1 cellular context compared by ENCODE assay signal in the genomic region with DNA sequence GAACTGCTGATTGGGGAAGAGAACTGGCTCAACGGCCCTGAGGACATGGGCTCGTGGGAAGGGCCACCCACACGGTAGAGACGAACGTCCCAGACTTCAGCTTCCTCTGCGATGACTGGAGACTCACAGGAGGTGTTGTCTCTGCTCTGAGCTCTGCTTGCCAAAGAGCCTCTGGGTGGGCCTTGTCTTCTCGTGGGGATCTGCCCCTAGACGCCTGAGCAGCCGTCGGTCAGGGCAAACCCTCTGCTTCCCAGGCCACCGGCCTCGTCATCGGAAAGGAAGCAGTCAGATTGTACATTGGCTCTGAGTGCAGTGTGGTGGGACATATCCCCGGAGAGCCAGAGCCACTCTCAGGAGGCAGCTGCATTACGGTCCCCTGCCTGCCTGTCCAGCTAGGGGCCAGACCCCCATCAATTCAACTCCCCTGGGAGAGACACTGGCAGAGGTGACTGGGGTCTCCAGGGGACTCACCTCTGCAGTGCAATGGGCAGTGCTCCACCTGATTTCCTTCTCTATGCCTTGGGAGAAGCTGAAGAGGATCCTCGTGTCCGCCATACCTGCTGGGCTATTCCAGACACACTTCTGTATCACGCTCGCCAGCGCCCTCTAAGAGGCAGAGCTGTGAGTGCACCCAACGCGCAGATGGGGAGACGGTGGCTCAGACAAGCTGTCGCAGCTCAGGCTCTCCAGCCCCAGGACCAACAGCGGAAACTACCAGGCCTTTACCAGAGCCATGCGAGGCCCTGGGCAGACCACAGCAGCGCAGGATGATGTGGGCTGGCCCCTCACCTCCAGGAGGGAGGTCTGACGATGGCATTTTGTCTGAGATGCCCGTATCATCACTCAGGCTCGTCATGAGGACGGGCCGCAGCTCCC.
TF ChIP-seq lines count a peak whose summit lies in the region.

No MANE protein-coding gene starts in this region.

TF ChIP-seq in H1, 55 proteins besides CTCF, POLR2A, EP300 and RAD21:
- TF ChIP-seq, protein P1, sequence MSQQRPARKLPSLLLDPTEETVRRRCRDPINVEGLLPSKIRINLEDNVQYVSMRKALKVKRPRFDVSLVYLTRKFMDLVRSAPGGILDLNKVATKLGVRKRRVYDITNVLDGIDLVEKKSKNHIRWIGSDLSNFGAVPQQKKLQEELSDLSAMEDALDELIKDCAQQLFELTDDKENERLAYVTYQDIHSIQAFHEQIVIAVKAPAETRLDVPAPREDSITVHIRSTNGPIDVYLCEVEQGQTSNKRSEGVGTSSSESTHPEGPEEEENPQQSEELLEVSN (IDR thresholded peaks at IDR 0.05), result peak; percentile 52
- TF ChIP-seq YY1 (IDR thresholded peaks at IDR 0.05; ENCODE audit: low read depth, low read length) (peak; percentile 78), SIRT6 (IDR thresholded peaks at IDR 0.05; ENCODE audit: low read length) (no peak)
- TF ChIP-seq, protein P2, sequence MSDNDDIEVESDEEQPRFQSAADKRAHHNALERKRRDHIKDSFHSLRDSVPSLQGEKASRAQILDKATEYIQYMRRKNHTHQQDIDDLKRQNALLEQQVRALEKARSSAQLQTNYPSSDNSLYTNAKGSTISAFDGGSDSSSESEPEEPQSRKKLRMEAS (IDR thresholded peaks at IDR 0.05), result peak; percentile 86
